9 cellular contexts compared by ENCODE assay signal in genomic region chr22:23219317-23219716, GRCh38. TPM values are rescaled to one million over a fixed set of nuclear protein-coding genes. Genes with fewer than 3 reads are reported as not detected.
DNase-seq lines count a peak whose midpoint lies in the region; ATAC-seq lines count a peak whose summit lies in the region.
"Had no signal": no experiment of that assay in that cellular context is flagged by ENCODE, and none has a peak within 500 bp of the region (broad histone marks: within the 10 kb centered on the region; RNA-seq: fewer than 3 reads in every experiment).

No MANE protein-coding gene starts in this region.

- H3K36me3 Mint-ChIP-seq in activated T-cell treated with anti-CD3 and anti-CD28 coated beads, Interleukin-2, amount 50 U/mL, for 24 hours (ENCODE audit: low read depth), result peaks cover 7% of the 10 kb centered on the region
- no peaks in the 10 kb centered on the region for H3K36me3 Mint-ChIP-seq in activated CD4-positive, alpha-beta memory T cell treated with anti-CD3 and anti-CD28 coated beads, Interleukin-2, amount 10 ng/mL, durations not matched to agents 7 days and 5 days (ENCODE audit: low read depth)
- H3K36me3 Mint-ChIP-seq in immature natural killer cell, result peaks cover 0 to 4% (median 0%) of the 10 kb centered on the region in 3 donors
- peaks cover 2 to 7% of the 10 kb centered on the region in 2 donors for H3K36me3 Mint-ChIP-seq in stimulated activated naive B cell treated with anti-CD40 and anti-IgM and Interleukin-4, amounts not matched to agents 10 μg/mL and 1 μg/mL and 100 μg/mL, for 72 hours

- peak overlapping the region; percentile 69 for H3K4me3 Mint-ChIP-seq in activated T-cell treated with anti-CD3 and anti-CD28 coated beads, Interleukin-2, amount 50 U/mL, for 24 hours
- peak overlapping the region; percentile 63 for H3K4me3 Mint-ChIP-seq in activated CD4-positive, alpha-beta memory T cell treated with anti-CD3 and anti-CD28 coated beads, Interleukin-2, amount 10 ng/mL, durations not matched to agents 7 days and 5 days
- peak overlapping the region; percentile 80 to 93 (median 88) for H3K4me3 Mint-ChIP-seq in immature natural killer cell
- peak overlapping the region; percentile 70 to 78 for H3K4me3 Mint-ChIP-seq in stimulated activated naive B cell treated with anti-CD40 and anti-IgM and Interleukin-4, amounts not matched to agents 10 μg/mL and 1 μg/mL and 100 μg/mL, for 72 hours

- CTCF ChIA-PET in activated CD4-positive, alpha-beta memory T cell treated with anti-CD3 and anti-CD28 coated beads, Interleukin-2, amount 10 ng/mL, durations not matched to agents 7 days and 5 days (lab: Charles Lee), result interaction anchor here (1.6 kb wide), 1 partner anchor 71 kb away, joined by 3 read pairs; no protein-coding TSS in a partner anchor

- no peaks in the 10 kb centered on the region for H3K27me3 Mint-ChIP-seq in activated T-cell treated with anti-CD3 and anti-CD28 coated beads, Interleukin-2, amount 50 U/mL, for 24 hours
- no peaks in the 10 kb centered on the region for H3K27me3 Mint-ChIP-seq in activated CD4-positive, alpha-beta memory T cell treated with anti-CD3 and anti-CD28 coated beads, Interleukin-2, amount 10 ng/mL, durations not matched to agents 7 days and 5 days
- H3K27me3 Mint-ChIP-seq in immature natural killer cell (ENCODE audit: low read depth in 3 of 3), result peaks cover 2 to 17% (median 10%) of the 10 kb centered on the region in 3 donors
- no peaks in the 10 kb centered on the region for H3K27me3 Mint-ChIP-seq in stimulated activated naive B cell treated with anti-CD40 and anti-IgM and Interleukin-4, amounts not matched to agents 10 μg/mL and 1 μg/mL and 100 μg/mL, for 72 hours

- peak overlapping the region; percentile 98 for H3K27ac Mint-ChIP-seq in activated T-cell treated with anti-CD3 and anti-CD28 coated beads, Interleukin-2, amount 50 U/mL, for 24 hours
- peak overlapping the region; percentile 85 for H3K27ac Mint-ChIP-seq in activated CD4-positive, alpha-beta memory T cell treated with anti-CD3 and anti-CD28 coated beads, Interleukin-2, amount 10 ng/mL, durations not matched to agents 7 days and 5 days
- peak overlapping the region; percentile 89 to 97 (median 92) for H3K27ac Mint-ChIP-seq in immature natural killer cell
- peak overlapping the region; percentile 53 for H3K27ac Mint-ChIP-seq in stimulated activated naive B cell treated with anti-CD40 and anti-IgM and Interleukin-4, amounts not matched to agents 10 μg/mL and 1 μg/mL and 100 μg/mL, for 72 hours

- H3K9me3 Mint-ChIP-seq in activated T-cell treated with anti-CD3 and anti-CD28 coated beads, Interleukin-2, amount 50 U/mL, for 24 hours, result no peaks in the 10 kb centered on the region
- H3K9me3 Mint-ChIP-seq in activated CD4-positive, alpha-beta memory T cell treated with anti-CD3 and anti-CD28 coated beads, Interleukin-2, amount 10 ng/mL, durations not matched to agents 7 days and 5 days, result no peaks in the 10 kb centered on the region
- H3K9me3 Mint-ChIP-seq in immature natural killer cell, result no peaks in the 10 kb centered on the region
- H3K9me3 Mint-ChIP-seq in stimulated activated naive B cell treated with anti-CD40 and anti-IgM and Interleukin-4, amounts not matched to agents 10 μg/mL and 1 μg/mL and 100 μg/mL, for 72 hours, result no peaks in the 10 kb centered on the region

- peaks cover 96% of the 10 kb centered on the region for H3K4me1 Mint-ChIP-seq in activated T-cell treated with anti-CD3 and anti-CD28 coated beads, Interleukin-2, amount 50 U/mL, for 24 hours (ENCODE audit: low read depth)
- H3K4me1 Mint-ChIP-seq in activated CD4-positive, alpha-beta memory T cell treated with anti-CD3 and anti-CD28 coated beads, Interleukin-2, amount 10 ng/mL, durations not matched to agents 7 days and 5 days, result peaks cover 93% of the 10 kb centered on the region
- peaks cover 96 to 100% of the 10 kb centered on the region in 2 donors for H3K4me1 Mint-ChIP-seq in immature natural killer cell
- H3K4me1 Mint-ChIP-seq in stimulated activated naive B cell treated with anti-CD40 and anti-IgM and Interleukin-4, amounts not matched to agents 10 μg/mL and 1 μg/mL and 100 μg/mL, for 72 hours, result peaks cover 80 to 100% of the 10 kb centered on the region in 2 donors

- no peak for ATAC-seq in stimulated activated naive B cell treated with anti-CD40 and anti-IgM and Interleukin-4, amounts not matched to agents 10 μg/mL and 1 μg/mL and 100 μg/mL, for 72 hours (replicated peaks)
- ATAC-seq in HG02981 (IDR thresholded peaks at IDR 0.05; ENCODE audit: unreplicated experiment) (no peak), HG03025 (IDR thresholded peaks at IDR 0.05; ENCODE audit: low FRiP score, unreplicated experiment) (no peak)

- POLR2A ChIA-PET in activated CD4-positive, alpha-beta memory T cell treated with anti-CD3 and anti-CD28 coated beads, Interleukin-2, amount 10 ng/mL, durations not matched to agents 7 days and 5 days (lab: Charles Lee), result interaction anchor here (0.6 to 2.0 kb wide), 5 partner anchors 13 to 46 kb away, joined by 3 to 9 read pairs (median 4); partner anchors contain the start of gene BCR

- DNase-seq in activated T-cell treated with anti-CD3 and anti-CD28 coated beads, Interleukin-2, amount 50 U/mL, for 24 hours, result no peak
- no peak for DNase-seq in activated T-cell treated with anti-CD3 and anti-CD28 coated beads, Interleukin-2, amount 50 U/mL, for 48 hours
- DNase-seq in activated CD4-positive, alpha-beta memory T cell treated with anti-CD3 and anti-CD28 coated beads, Interleukin-2, amount 10 ng/mL, durations not matched to agents 7 days and 5 days, result no peak
- no peak for DNase-seq in immature natural killer cell
- DNase-seq in stimulated activated naive B cell treated with anti-CD40 and anti-IgM and Interleukin-4, amounts not matched to agents 10 μg/mL and 1 μg/mL and 100 μg/mL, for 72 hours, result no peak
- no peak for DNase-seq in stimulated activated CD4-positive, alpha-beta T cell treated with anti-CD3 and anti-CD28 coated beads, Interleukin-12 subunit alpha, Interleukin-12 subunit beta, amount 100 ng/mL, for 4 hours
- DNase-seq: midbrain had no signal

RNA-seq across cellular contexts. Expression of gene BCR, which starts 39.0 kb away (rescaled TPM):
- 10 to 100 TPM; 60.7 to 63.2 TPM for total RNA-seq in activated CD4-positive, alpha-beta memory T cell treated with anti-CD3 and anti-CD28 coated beads, Interleukin-2, amount 10 ng/mL, durations not matched to agents 7 days and 5 days
- 10 to 100 TPM in 1 of 3 donors, 1 to 10 TPM in 2; 4.1 to 12.5 (median 5.6) TPM for polyA plus RNA-seq in immature natural killer cell
